8 cellular contexts compared by ENCODE assay signal in the genomic region with DNA sequence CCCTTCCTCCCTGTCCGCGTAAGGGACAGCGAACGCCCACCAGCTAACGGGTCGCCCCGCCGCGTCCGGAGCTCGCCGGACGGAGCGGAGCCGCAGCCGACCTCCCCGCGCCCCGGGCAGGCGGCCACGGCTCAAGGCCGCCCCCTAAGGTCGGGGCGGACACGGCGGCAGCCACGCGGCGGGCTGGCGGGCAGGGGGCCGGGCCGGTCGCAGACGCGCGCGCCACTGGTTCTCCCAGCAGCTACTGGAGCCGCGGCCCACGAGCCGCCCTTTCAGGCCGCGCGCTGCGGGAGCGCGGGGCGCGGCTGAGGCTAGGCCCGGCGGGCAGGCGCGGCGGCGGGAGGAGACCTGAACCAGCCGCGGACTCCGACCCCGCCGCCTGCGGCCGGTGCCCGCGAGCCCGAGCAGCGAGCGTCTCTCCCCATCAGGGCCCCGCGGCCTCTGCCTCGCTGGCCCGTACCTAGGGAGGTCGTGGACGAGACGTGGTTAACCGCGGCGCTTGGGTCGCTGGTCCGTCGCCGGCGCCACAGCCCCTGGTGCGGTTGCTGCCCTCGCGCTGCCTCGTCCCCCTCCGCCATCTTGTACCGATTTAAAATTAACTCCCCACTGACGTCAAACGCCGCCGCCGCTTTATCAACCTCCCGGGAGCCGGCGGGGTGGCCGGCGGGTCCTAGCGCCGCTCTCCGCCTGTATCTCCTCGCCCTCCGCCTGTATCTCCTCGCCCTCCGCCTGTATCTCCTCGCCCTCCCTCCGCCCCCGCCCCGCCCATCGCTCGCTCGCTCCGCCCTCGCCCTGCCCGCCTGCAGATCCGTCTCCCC. TPM values are rescaled to one million over a fixed set of nuclear protein-coding genes. Genes with fewer than 3 reads are reported as not detected.
DNase-seq lines count a peak whose midpoint lies in the region; ATAC-seq and TF ChIP-seq lines count a peak whose summit lies in the region.

A gene (minus strand): TSS at position 591 of the 818 bp plus-strand sequence. CDS start 13 bp downstream, at position 578.

- peak within 1 kb of the TSS; percentile 92 for H3K14ac ChIP-seq in IMR-90 (replicated peaks; ENCODE audit: low read depth, low read length)

- POLR2A ChIA-PET in IMR-90 (lab: Charles Lee; ENCODE audit: unreplicated experiment), result no interaction called here
- POLR2A ChIA-PET in OCI-LY7 (lab: Charles Lee), result interaction anchor here (0.5 to 3.0 kb wide), 21 partner anchors 11 to 1420 kb away, joined by 3 to 14 read pairs (median 4); no protein-coding TSS in a partner anchor

- peak within 1 kb of the TSS; percentile 61 for H4K91ac ChIP-seq in IMR-90 (ENCODE audit: insufficient read depth, low read depth, low read length)

- H2AFZ ChIP-seq in IMR-90 (replicated peaks; ENCODE audit: low read length, poor library complexity) (peak within 1 kb of the TSS; percentile 99), OCI-LY7 (ENCODE audit: low read length) (peak within 1 kb of the TSS; percentile 51; the same call in 1 of the 2 replicates)

- no peak within 1 kb of the TSS for H2BK20ac ChIP-seq in IMR-90 (ENCODE audit: low read depth, low read length)

- H3K4me3 ChIP-seq in IMR-90 (ENCODE audit: insufficient read depth, low read depth, low read length) (peak within 1 kb of the TSS; percentile 95), OCI-LY7 (ENCODE audit: low read depth, low read length, poor library complexity, severe bottlenecking) (peak within 1 kb of the TSS; percentile 88)

- H3K9ac ChIP-seq in IMR-90 (ENCODE audit: low read depth, low read length), result peak within 1 kb of the TSS; percentile 84

- H3K4ac ChIP-seq in IMR-90 (ENCODE audit: low read depth, low read length), result peak within 1 kb of the TSS; percentile 34

- peak within 1 kb of the TSS; percentile 53; the same call in 1 of the 3 replicates for H2BK15ac ChIP-seq in IMR-90 (ENCODE audit: low read depth, low read length)

- H3K23ac ChIP-seq in IMR-90 (ENCODE audit: low read depth, low read length), result peak within 1 kb of the TSS; percentile 93

- peak within 1 kb of the TSS; percentile 42 for H4K5ac ChIP-seq in IMR-90 (ENCODE audit: low read depth, low read length)

- H3K4me2 ChIP-seq in IMR-90 (ENCODE audit: low read depth, low read length) (peak within 1 kb of the TSS; percentile 98), OCI-LY7 (ENCODE audit: low read length) (peak within 1 kb of the TSS; percentile 94)

- H3K79me2 ChIP-seq in OCI-LY7 (ENCODE audit: insufficient read depth, low read depth, low read length), result peaks cover 47% of the 10 kb centered on the region

- H3K56ac ChIP-seq in IMR-90 (ENCODE audit: extremely low read depth, insufficient read depth, low read length), result no peak within 1 kb of the TSS; the same call in 1 of the 2 replicates

- no TSS peak for BruUV-seq in IMR-90 (replicated peaks; lab: Mats Ljungman, UMichigan)
- BruUV-seq in OCI-LY7 (replicated peaks; lab: Mats Ljungman, UMichigan), result no TSS peak

- no peaks in the 10 kb centered on the region for H3K9me1 ChIP-seq in IMR-90 (ENCODE audit: insufficient read depth, low read length)

- dilution Hi-C loops in IMR-90 (cut with HindIII; ENCODE audit: low sequenced_read_pairs, unreplicated experiment), result no loop called here

- no peaks in the 10 kb centered on the region for H3K9me2 ChIP-seq in OCI-LY7 (ENCODE audit: insufficient read depth, low read length)

- TF ChIP-seq RAD21 in IMR-90 (IDR thresholded peaks at IDR 0.05; ENCODE audit: low read length), result peak; percentile 28

- CTCF ChIA-PET in IMR-90 (lab: Yijun Ruan, JAX), result interaction anchor here (0.6 to 3.3 kb wide), 11 partner anchors 10 to 92 kb away, joined by 3 to 17 read pairs (median 4); no protein-coding TSS in a partner anchor
- CTCF ChIA-PET in OCI-LY7 (lab: Charles Lee; ENCODE audit: unreplicated experiment), result interaction anchor here (0.7 to 1.9 kb wide), 12 partner anchors 9 to 353 kb away, joined by 3 to 9 read pairs (median 4); no protein-coding TSS in a partner anchor

- in situ Hi-C loops in IMR-90 (cut with MboI; ENCODE audit: low sequenced_read_pairs), result no loop called here

- peaks cover 6% of the 10 kb centered on the region for H3K27me3 ChIP-seq in IMR-90 (ENCODE audit: control insufficient read depth, insufficient read depth, low read length)

- H2AK5ac ChIP-seq in IMR-90 (ENCODE audit: low read depth, low read length), result 0 out of 2 replicates have a peak within 1 kb of the TSS, but pooled peaks have one; percentile 12

- peak within 1 kb of the TSS; percentile 87 for H2AK9ac ChIP-seq in IMR-90 (replicated peaks; ENCODE audit: low read depth, low read length, poor library complexity)

- H3K9me3 ChIP-seq in IMR-90 (ENCODE audit: control insufficient read depth, insufficient read depth, low read length), result no peaks in the 10 kb centered on the region
- H3K9me3 ChIP-seq in OCI-LY7 (ENCODE audit: low read length), result no peaks in the 10 kb centered on the region

- peaks cover 3 to 25% of the 10 kb centered on the region in 2 experiments for H3K79me1 ChIP-seq in IMR-90 (ENCODE audit: low read depth in 1 of 2, low read length in 2 of 2)

- intact Hi-C loops in IMR-90 (cut with micrococcal nuclease) (loop anchor here (2.0 to 5.0 kb wide), 4 partner anchors 60 to 150 kb away; no protein-coding TSS in a partner anchor), OCI-LY7 (cut with micrococcal nuclease; ENCODE audit: unreplicated experiment) (loop anchor here (1.0 to 2.0 kb wide), 6 partner anchors 31 to 226 kb away; a partner anchor contains a TSS)

- WGBS in IMR-90 (ENCODE audit: extremely low coverage in 2 of 2, insufficient read length in 1 of 2), 2 experiments, result 0% methylated on average over 68 of the region's 116 CpGs; no CpG with 5 or more reads in 1 of the 2 experiments

- H3K4me1 ChIP-seq in IMR-90 (ENCODE audit: control insufficient read depth, insufficient read depth, low read length), result peaks cover 2% of the 10 kb centered on the region
- H3K4me1 ChIP-seq in OCI-LY7 (ENCODE audit: insufficient read depth, low read length, poor library complexity, severe bottlenecking), result peaks cover 69% of the 10 kb centered on the region

- TF ChIP-seq CTCF in IMR-90 (conservative IDR thresholded peaks at IDR 0.05; ENCODE audit: low read depth, low read length) (peak; percentile 67), OCI-LY7 (conservative IDR thresholded peaks at IDR 0.05; ENCODE audit: low read length) (0 out of 2 replicates have a peak, but pooled peaks have one; percentile 39)

- ATAC-seq in GM21526 (IDR thresholded peaks at IDR 0.05; ENCODE audit: low FRiP score, unreplicated experiment) (peak; percentile 73), IMR-90 (ENCODE audit: low read depth) (peak; percentile 90)

- H4K8ac ChIP-seq in IMR-90 (ENCODE audit: low read depth in 2 of 2, low read length in 2 of 2), result peak within 1 kb of the TSS; percentile 22 to 77

- H3K36me3 ChIP-seq in IMR-90 (ENCODE audit: control insufficient read depth, insufficient read depth, low read length) (no peaks in the 10 kb centered on the region), OCI-LY7 (ENCODE audit: insufficient read depth, low read length) (peaks cover 40% of the 10 kb centered on the region)

- H2BK5ac ChIP-seq in IMR-90 (ENCODE audit: low read depth, low read length, poor library complexity, severe bottlenecking), result peak within 1 kb of the TSS; percentile 88

- DNase-seq in DMS 273 treated with DMSO at 0.1 percent for 48 hours (lab: John Stamatoyannopoulos, UW) (peak; percentile 96), IMR-90 (peak; percentile 93), OCI-LY7 (ENCODE audit: low spot score) (peak; percentile 96), activated T-cell treated with anti-CD3 and anti-CD28 coated beads for 24 hours (ENCODE audit: low read depth) (peak; percentile 91), epithelial cell of prostate (ENCODE audit: low read depth, low spot score) (peak; percentile 85), mucosa of gallbladder (ENCODE audit: low spot score) (peak; percentile 97)
- DNase-seq in stimulated activated CD8-positive, alpha-beta memory T cell treated with anti-CD3 and anti-CD28 coated beads, Interleukin-4, amount 100 ng/mL, for 4 hours (ENCODE audit: low read depth in 2 of 2, low spot score in 1 of 2), result peak; percentile 81 to 88

- H3K27ac ChIP-seq in IMR-90 (ENCODE audit: insufficient read depth, low read length) (peak within 1 kb of the TSS; percentile 83), OCI-LY7 (ENCODE audit: low read depth, low read length, poor library complexity, severe bottlenecking) (peak within 1 kb of the TSS; percentile 69), epithelial cell of prostate (peak within 1 kb of the TSS; percentile 76)

- H4K20me1 ChIP-seq in IMR-90 (ENCODE audit: insufficient read depth, low read length), result peaks cover 24% of the 10 kb centered on the region
- H4K20me1 ChIP-seq in OCI-LY7 (ENCODE audit: insufficient read depth, low read length), result peaks cover 35% of the 10 kb centered on the region

- peak within 1 kb of the TSS; percentile 10; the same call in 1 of the 2 replicates for H3K18ac ChIP-seq in IMR-90 (ENCODE audit: low read depth, low read length)

- peak within 1 kb of the TSS; percentile 62; the same call in 1 of the 2 replicates for H2BK120ac ChIP-seq in IMR-90 (ENCODE audit: low read depth, low read length)

- peak; percentile 92 for TF ChIP-seq POLR2A in IMR-90 (IDR thresholded peaks at IDR 0.05; ENCODE audit: low read depth, low read length)

TF ChIP-seq in IMR-90, 13 proteins besides CTCF, POLR2A, EP300 and RAD21 (continues in another document):
- TF ChIP-seq SMC3 (IDR thresholded peaks at IDR 0.05; ENCODE audit: low read depth, low read length) (0 out of 2 replicates have a peak, but pooled peaks have one; percentile 13), CHD1 (IDR thresholded peaks at IDR 0.05; ENCODE audit: low read depth, low read length) (no peak), MAFK (IDR thresholded peaks at IDR 0.05; ENCODE audit: low read depth, low read length) (no peak), RCOR1 (IDR thresholded peaks at IDR 0.05; ENCODE audit: insufficient replicate concordance, low read length) (no peak), FOS (IDR thresholded peaks at IDR 0.05; ENCODE audit: low read depth, low read length) (no peak), MAZ (IDR thresholded peaks at IDR 0.05; ENCODE audit: borderline replicate concordance, low read depth, low read length) (peak; percentile 84; the same call in 1 of the 2 replicates)
- TF ChIP-seq, protein P1, sequence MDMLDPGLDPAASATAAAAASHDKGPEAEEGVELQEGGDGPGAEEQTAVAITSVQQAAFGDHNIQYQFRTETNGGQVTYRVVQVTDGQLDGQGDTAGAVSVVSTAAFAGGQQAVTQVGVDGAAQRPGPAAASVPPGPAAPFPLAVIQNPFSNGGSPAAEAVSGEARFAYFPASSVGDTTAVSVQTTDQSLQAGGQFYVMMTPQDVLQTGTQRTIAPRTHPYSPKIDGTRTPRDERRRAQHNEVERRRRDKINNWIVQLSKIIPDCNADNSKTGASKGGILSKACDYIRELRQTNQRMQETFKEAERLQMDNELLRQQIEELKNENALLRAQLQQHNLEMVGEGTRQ (IDR thresholded peaks at IDR 0.05; ENCODE audit: low read depth, low read length), result no peak

RNA-seq across cellular contexts. Expression of the gene that starts here (rescaled TPM):
- total RNA-seq in IMR-90 (2012; rRNA removed), result 62.6 and 83.6 TPM in 2 replicates
- polyA plus RNA-seq in IMR-90 (2012; rRNA removed), result 16.0 and 22.1 TPM in 2 replicates
- polyA plus RNA-seq in IMR-90 (2012; cell fraction: cytosol; rRNA removed), result 5.3 and 8.6 TPM in 2 replicates
- polyA plus RNA-seq in IMR-90 (2012; cell fraction: nucleus; rRNA removed; ENCODE audit: low replicate concordance), result 11.8 and 28.8 TPM in 2 replicates
- 142 and 166 TPM in 2 replicates for total RNA-seq in OCI-LY7 (2014; rRNA removed; shearing (Covaris generic))
- 135 and 148 TPM in 2 replicates for total RNA-seq in OCI-LY7 (2022)
- 54.8 TPM for total RNA-seq in mucosa of gallbladder

Comparison
In these comparisons a context has a peak if more than half of its experiments do, and no peak if none do; other contexts are left out.
1. Peak in every context shown above with its lines: DNase-seq, ATAC-seq, H3K4me3 ChIP-seq and H3K27ac ChIP-seq.